In genomic region chr2:86485103-86485502, GRCh38 we compare ENCODE assay signal across 22 cellular contexts. TPM values are rescaled to one million over a fixed set of nuclear protein-coding genes. Genes with fewer than 3 reads are reported as not detected.
A peak's percentile ranks its signal among the peaks of the same experiment; 100 is the strongest.
DNase-seq lines count a peak whose midpoint lies in the region; ATAC-seq, FAIRE-seq and TF ChIP-seq lines count a peak whose summit lies in the region.
"Had no signal": no experiment of that assay in that cellular context is flagged by ENCODE, and none has a peak within 500 bp of the region (broad histone marks: within the 10 kb centered on the region; RNA-seq: fewer than 3 reads in every experiment).

No MANE protein-coding gene starts in this region.

- no peak overlapping the region for H3K4me3 ChIP-seq in mesenchymal stem cell (ENCODE audit: insufficient read depth in 1 of 2, low read depth in 1 of 2, low read length in 2 of 2)
- H3K4me3 ChIP-seq: dorsolateral prefrontal cortex, Peyer's patch, vagina had no signal

- intact Hi-C loops in activated T-helper 2 cell treated with anti-CD3 and anti-CD28 coated beads, Interferon-gamma antibody, Interleukin-2, Interleukin-4, amounts not matched to agents 10 μg/mL and 5 μg/mL and 100 μg/mL, durations not matched to agents 14 hours and 24 hours and 36 hours (cut with micrococcal nuclease), result loop anchor here (5.0 kb wide), 1 partner anchor 137 kb away; the partner anchor contains the start of gene RNF103

- no peak overlapping the region for H3K4me2 ChIP-seq in mesenchymal stem cell (ENCODE audit: low read length, poor library complexity, severe bottlenecking)

- H3K4me3 Mint-ChIP-seq in activated T-helper 2 cell treated with anti-CD3 and anti-CD28 coated beads, Interferon-gamma antibody, Interleukin-2, Interleukin-4, amounts not matched to agents 10 μg/mL and 5 μg/mL and 100 μg/mL, durations not matched to agents 14 hours and 24 hours and 36 hours (ENCODE audit: low read depth), result no peak overlapping the region
- H3K4me3 Mint-ChIP-seq: brain had no signal

- H4K91ac ChIP-seq in mesenchymal stem cell (ENCODE audit: low read length), result no peak overlapping the region

- no peaks in the 10 kb centered on the region for H3K27me3 ChIP-seq in mesenchymal stem cell (ENCODE audit: control insufficient read depth in 1 of 2, insufficient read depth in 1 of 2, low read length in 2 of 2)
- H3K27me3 ChIP-seq: dorsolateral prefrontal cortex, Peyer's patch, vagina had no signal

- H3K14ac ChIP-seq in mesenchymal stem cell (ENCODE audit: low read length in 2 of 2), result no peak overlapping the region

- H4K8ac ChIP-seq in mesenchymal stem cell (ENCODE audit: low read length), result no peak overlapping the region

- H3K4ac ChIP-seq in mesenchymal stem cell (ENCODE audit: low read depth in 1 of 2, low read length in 2 of 2), result no peak overlapping the region

- no peak overlapping the region for H2AK5ac ChIP-seq in mesenchymal stem cell (ENCODE audit: low read length, severe bottlenecking)

- peaks cover 38% of the 10 kb centered on the region for H3K4me1 Mint-ChIP-seq in activated T-helper 2 cell treated with anti-CD3 and anti-CD28 coated beads, Interferon-gamma antibody, Interleukin-2, Interleukin-4, amounts not matched to agents 10 μg/mL and 5 μg/mL and 100 μg/mL, durations not matched to agents 14 hours and 24 hours and 36 hours (ENCODE audit: low read depth)
- H3K4me1 Mint-ChIP-seq: brain had no signal

- H3K9me3 ChIP-seq in mesenchymal stem cell (ENCODE audit: control insufficient read depth, low read length), result no peaks in the 10 kb centered on the region
- H3K9me3 ChIP-seq: Peyer's patch, vagina had no signal

- no peak overlapping the region for H2BK5ac ChIP-seq in mesenchymal stem cell (ENCODE audit: low read depth, low read length, poor library complexity, severe bottlenecking)

- no peak for TF ChIP-seq POLR2A in GM12891 (IDR thresholded peaks at IDR 0.05; ENCODE audit: low read depth, low read length)

- POLR2A ChIA-PET in GM10248 (lab: Yijun Ruan, JAX), result no interaction called here

- FAIRE-seq in GM12891 (lab: Jason Lieb, UNC), result no peak
- FAIRE-seq: H1, TTC549 had no signal

- H2BK120ac ChIP-seq in mesenchymal stem cell (ENCODE audit: low read depth, low read length), result no peak overlapping the region

- peaks cover 29 to 100% of the 10 kb centered on the region in 2 experiments for H3K36me3 ChIP-seq in mesenchymal stem cell (ENCODE audit: control insufficient read depth in 1 of 2, insufficient read depth in 2 of 2, low read depth in 1 of 2, low read length in 2 of 2)

- H2BK12ac ChIP-seq in mesenchymal stem cell (ENCODE audit: low read length in 2 of 2), result no peak overlapping the region

- peak; percentile 7 for DNase-seq in stimulated activated CD4-positive, alpha-beta T cell treated with anti-CD3 and anti-CD28 coated beads, Interleukin-1b, Interleukin-23, amount 100 ng/mL, for 48 hours
- DNase-seq in stimulated activated CD4-positive, alpha-beta T cell treated with anti-CD3 and anti-CD28 coated beads, Interleukin-2, amount 100 ng/mL, for 48 hours, result no peak
- no peak for DNase-seq in activated T-helper 2 cell treated with anti-CD3 and anti-CD28 coated beads, Interferon-gamma antibody, Interleukin-2, Interleukin-4, amounts not matched to agents 10 μg/mL and 5 μg/mL and 100 μg/mL, durations not matched to agents 14 hours and 24 hours and 36 hours (ENCODE audit: low spot score)
- DNase-seq in mesenchymal stem cell (peak; percentile 29), GM10248 (ENCODE audit: extremely low spot score) (no peak), GM12891 (ENCODE audit: insufficient read length, low spot score) (no peak)
- DNase-seq: activated CD8-positive, alpha-beta memory T cell treated with anti-CD3 and anti-CD28 coated beads for 24 hours; activated gamma-delta T cell; dorsolateral prefrontal cortex; left colon; midbrain; NCI-H1694 treated with DMSO at 0.1 percent for 48 hours; NCI-H2227 treated with DMSO at 0.1 percent for 48 hours; Peyer's patch; right cardiac atrium; substantia nigra had no signal

- H3K23ac ChIP-seq in mesenchymal stem cell (ENCODE audit: low read length in 2 of 2), result no peak overlapping the region

- no peak overlapping the region for H3K9ac ChIP-seq in mesenchymal stem cell (ENCODE audit: low read length)

- no peak for ATAC-seq in HG02678 (IDR thresholded peaks at IDR 0.05; ENCODE audit: unreplicated experiment)
- ATAC-seq: left colon, right cardiac atrium, SK-N-SH treated with all-trans-retinoic acid at 6 μM for 48 hours had no signal

- peak overlapping the region; percentile 54 for H3K27ac Mint-ChIP-seq in activated T-helper 2 cell treated with anti-CD3 and anti-CD28 coated beads, Interferon-gamma antibody, Interleukin-2, Interleukin-4, amounts not matched to agents 10 μg/mL and 5 μg/mL and 100 μg/mL, durations not matched to agents 14 hours and 24 hours and 36 hours

- no peaks in the 10 kb centered on the region for H3K9me3 Mint-ChIP-seq in activated T-helper 2 cell treated with anti-CD3 and anti-CD28 coated beads, Interferon-gamma antibody, Interleukin-2, Interleukin-4, amounts not matched to agents 10 μg/mL and 5 μg/mL and 100 μg/mL, durations not matched to agents 14 hours and 24 hours and 36 hours
- H3K9me3 Mint-ChIP-seq: brain had no signal

- CTCF ChIA-PET in GM10248 (lab: Yijun Ruan, JAX), result interaction anchor here (0.7 to 2.6 kb wide), 2 partner anchors 9 to 13 kb away, joined by 3 to 11 read pairs; no protein-coding TSS in a partner anchor

- H3K18ac ChIP-seq in mesenchymal stem cell (ENCODE audit: low read depth in 1 of 2, low read length in 2 of 2), result no peak overlapping the region

- no peak for TF ChIP-seq CTCF in GM10248 (IDR thresholded peaks at IDR 0.05; ENCODE audit: control extremely low read depth, extremely low read depth, low read depth, missing control alignments)

- H3K36me3 Mint-ChIP-seq in activated T-helper 2 cell treated with anti-CD3 and anti-CD28 coated beads, Interferon-gamma antibody, Interleukin-2, Interleukin-4, amounts not matched to agents 10 μg/mL and 5 μg/mL and 100 μg/mL, durations not matched to agents 14 hours and 24 hours and 36 hours (ENCODE audit: low read depth), result peaks cover 98% of the 10 kb centered on the region

- no peaks in the 10 kb centered on the region for H3K27me3 Mint-ChIP-seq in activated T-helper 2 cell treated with anti-CD3 and anti-CD28 coated beads, Interferon-gamma antibody, Interleukin-2, Interleukin-4, amounts not matched to agents 10 μg/mL and 5 μg/mL and 100 μg/mL, durations not matched to agents 14 hours and 24 hours and 36 hours (ENCODE audit: low read depth)
- H3K27me3 Mint-ChIP-seq: brain had no signal

- H3K27ac ChIP-seq in mesenchymal stem cell (ENCODE audit: low read length, poor library complexity, severe bottlenecking), result no peak overlapping the region
- H3K27ac ChIP-seq: Peyer's patch, vagina had no signal

- no peaks in the 10 kb centered on the region for H3K4me1 ChIP-seq in mesenchymal stem cell (ENCODE audit: control insufficient read depth, insufficient read depth, low read depth, low read length)

- peaks cover 20% of the 10 kb centered on the region for H3K79me1 ChIP-seq in mesenchymal stem cell (replicated peaks; ENCODE audit: low read length, poor library complexity, severe bottlenecking)

- H2AFZ ChIP-seq in mesenchymal stem cell (ENCODE audit: low read depth, low read length), result no peak overlapping the region

- H2BK15ac ChIP-seq in mesenchymal stem cell (ENCODE audit: low read depth, poor library complexity, severe bottlenecking), result no peak overlapping the region

TF ChIP-seq in GM12891, 5 proteins besides CTCF, POLR2A, EP300 and RAD21:
- no peak for TF ChIP-seq SPI1 (IDR thresholded peaks at IDR 0.05; ENCODE audit: low read depth, low read length)
- no peak for TF ChIP-seq POU2F2 (IDR thresholded peaks at IDR 0.05; ENCODE audit: low read depth, low read length)
- TF ChIP-seq TAF1 (IDR thresholded peaks at IDR 0.05; ENCODE audit: low read depth, low read length), result no peak
- no peak for TF ChIP-seq POLR2AphosphoS5 (IDR thresholded peaks at IDR 0.05; ENCODE audit: low read depth, low read length)
- no peak for TF ChIP-seq PAX5 (IDR thresholded peaks at IDR 0.05; ENCODE audit: insufficient read depth, low read length, severe bottlenecking)
TF ChIP-seq in GM12891: peak in this region for 0.

RNA-seq across cellular contexts. Expression of gene KDM3A, which starts 43.9 kb away (rescaled TPM):
- 74.5 and 78.2 TPM in 2 replicates for total RNA-seq in activated T-helper 2 cell treated with anti-CD3 and anti-CD28 coated beads, Interferon-gamma antibody, Interleukin-2, Interleukin-4, amounts not matched to agents 10 μg/mL and 5 μg/mL and 100 μg/mL, durations not matched to agents 14 hours and 24 hours and 36 hours
- polyA plus RNA-seq in mesenchymal stem cell (2013, experiment 1 of 2), result 14.3 TPM
- polyA plus RNA-seq in mesenchymal stem cell (2013, experiment 2 of 2), result 14.2 TPM
- 33.6 TPM for polyA plus RNA-seq in GM12891 (2012; ENCODE audit: low read depth, missing spikeins)

Comparison
In these comparisons a context has a peak if more than half of its experiments do, and no peak if none do; other contexts are left out.
1. DNase-seq: peak in stimulated activated CD4-positive, alpha-beta T cell treated with anti-CD3 and anti-CD28 coated beads, Interleukin-1b, Interleukin-23, amount 100 ng/mL, for 48 hours (single experiment) and mesenchymal stem cell (single experiment); none in stimulated activated CD4-positive, alpha-beta T cell treated with anti-CD3 and anti-CD28 coated beads, Interleukin-2, amount 100 ng/mL, for 48 hours (0 of 2), activated T-helper 2 cell treated with anti-CD3 and anti-CD28 coated beads, Interferon-gamma antibody, Interleukin-2, Interleukin-4, amounts not matched to agents 10 μg/mL and 5 μg/mL and 100 μg/mL, durations not matched to agents 14 hours and 24 hours and 36 hours (single experiment), GM10248 (single experiment) and GM12891 (single experiment).